ENCODE assay signal across 32 cellular contexts in genomic region chr14:63275611-63276010, GRCh38. TPM values are rescaled to one million over a fixed set of nuclear protein-coding genes. Genes with fewer than 3 reads are reported as not detected.
DNase-seq lines count a peak whose midpoint lies in the region; ATAC-seq, FAIRE-seq and TF ChIP-seq lines count a peak whose summit lies in the region.
"Had no signal": no experiment of that assay in that cellular context is flagged by ENCODE, and none has a peak within 500 bp of the region (broad histone marks: within the 10 kb centered on the region; RNA-seq: fewer than 3 reads in every experiment).

No MANE protein-coding gene starts in this region.

- no peaks in the 10 kb centered on the region for H3K79me1 ChIP-seq in H1 (ENCODE audit: low read depth, low read length)

- no peak for TF ChIP-seq EP300 in H1 (IDR thresholded peaks at IDR 0.05; ENCODE audit: borderline replicate concordance in 1 of 2, low read depth in 2 of 2, low read length in 2 of 2)

- H3K9me3 ChIP-seq in H1 (ENCODE audit: insufficient read depth in 2 of 2, low read depth in 1 of 2, low read length in 1 of 2) (no peaks in the 10 kb centered on the region), adrenal gland (replicated peaks in 1 of 3) (no peaks in the 10 kb centered on the region)
- H3K9me3 ChIP-seq: thoracic aorta, uterus had no signal

- POLR2A ChIA-PET in H1 (lab: Charles Lee; ENCODE audit: partially characterized antibody): no interaction called here

- FAIRE-seq in H1 (lab: Jason Lieb, UNC): no peak
- FAIRE-seq: bronchial epithelial cell, colon, H54, kidney had no signal

- H3K79me2 ChIP-seq in H1 (ENCODE audit: control insufficient read depth in 1 of 2, insufficient read depth in 2 of 2, low read length in 2 of 2): no peaks in the 10 kb centered on the region

- TF ChIP-seq POLR2A in H1 (IDR thresholded peaks at IDR 0.05; ENCODE audit: control extremely low read depth in 1 of 2, low read depth in 2 of 2, low read length in 2 of 2) (no peak), adrenal gland (IDR thresholded peaks at IDR 0.05) (no peak)

- no peaks in the 10 kb centered on the region for H4K20me1 ChIP-seq in H1 (replicated peaks in 1 of 2; ENCODE audit: control insufficient read depth in 1 of 2, insufficient read depth in 2 of 2, low read length in 2 of 2)

- H2BK15ac ChIP-seq in H1 (ENCODE audit: low read length): no peak overlapping the region

- no peak overlapping the region for H3K4me3 ChIP-seq in H1 (ENCODE audit: extremely low read depth in 1 of 4, insufficient read depth in 2 of 4, low read depth in 3 of 4, low read length in 4 of 4)
- no peak overlapping the region for H3K4me3 ChIP-seq in adrenal gland
- H3K4me3 ChIP-seq: thoracic aorta, uterus had no signal

- H2AK5ac ChIP-seq in H1 (ENCODE audit: low read depth, low read length): no peak overlapping the region

- H3K27ac ChIP-seq in H1 (ENCODE audit: low read depth, low read length) (no peak overlapping the region), adrenal gland (no peak overlapping the region)
- H3K27ac ChIP-seq: 22Rv1, thoracic aorta had no signal

- no peak overlapping the region for H3K4ac ChIP-seq in H1 (replicated peaks; ENCODE audit: insufficient read length, low read depth, low read length)

- H3K4me1 ChIP-seq in H1 (replicated peaks in 1 of 4; ENCODE audit: control insufficient read depth in 3 of 4, insufficient read depth in 4 of 4, low read length in 3 of 4) (no peaks in the 10 kb centered on the region), adrenal gland (replicated peaks in 1 of 2) (no peaks in the 10 kb centered on the region)
- H3K4me1 ChIP-seq: uterus had no signal

- no peaks in the 10 kb centered on the region for H3K27me3 ChIP-seq in H1 (replicated peaks in 1 of 4; ENCODE audit: control insufficient read depth in 3 of 4, extremely low read depth in 1 of 4, insufficient read depth in 3 of 4, low read length in 3 of 4)
- no peaks in the 10 kb centered on the region for H3K27me3 ChIP-seq in adrenal gland
- H3K27me3 ChIP-seq: uterus had no signal

- no peak overlapping the region for H3K56ac ChIP-seq in H1 (replicated peaks; ENCODE audit: insufficient read length, low read depth, low read length)

- H4K8ac ChIP-seq in H1 (ENCODE audit: extremely low read depth, insufficient read depth, low read length): no peak overlapping the region

- H4K5ac ChIP-seq in H1 (ENCODE audit: insufficient read length, low read depth, low read length): no peak overlapping the region

- H3K36me3 ChIP-seq in H1 (ENCODE audit: control insufficient read depth in 2 of 4, insufficient read depth in 4 of 4, low read length in 3 of 4) (no peaks in the 10 kb centered on the region), adrenal gland (replicated peaks in 1 of 2) (no peaks in the 10 kb centered on the region)
- H3K36me3 ChIP-seq: thoracic aorta, uterus had no signal

- H3K9ac ChIP-seq in H1 (replicated peaks in 1 of 4; ENCODE audit: extremely low read depth in 1 of 4, low read depth in 3 of 4, low read length in 3 of 4): no peak overlapping the region

- no peaks in the 10 kb centered on the region for H3K23me2 ChIP-seq in H1 (ENCODE audit: low read depth, low read length)

- CTCF ChIA-PET in H1 (lab: Charles Lee; ENCODE audit: partially characterized antibody): interaction anchor here (0.6 to 7.0 kb wide), 22 partner anchors 8 to 1113 kb away, joined by 3 to 70 read pairs (median 4); partner anchors contain the start of gene RHOJ

- H3K18ac ChIP-seq in H1 (ENCODE audit: extremely low read depth, low read length): no peak overlapping the region

- no peak overlapping the region for H3K14ac ChIP-seq in H1 (ENCODE audit: insufficient read length)

- H2AFZ ChIP-seq in H1 (ENCODE audit: low read length): 0 out of 2 replicates have a peak overlapping the region, but pooled peaks have one; percentile 24

- DNase-seq in DMS153 (lab: John Stamatoyannopoulos, UW) (peak; percentile 76), DMS153 treated with DMSO at 0.1 percent for 48 hours (lab: John Stamatoyannopoulos, UW; ENCODE audit: unreplicated experiment) (no peak), NCI-H187 treated with DMSO at 0.1 percent for 48 hours (lab: John Stamatoyannopoulos, UW) (peak; percentile 100), NCI-H510A (lab: John Stamatoyannopoulos, UW) (peak; percentile 23), H1 (ENCODE audit: low read depth in 1 of 2, low spot score in 2 of 2) (no peak), adrenal gland (no peak), GM20000 (ENCODE audit: low spot score) (no peak)
- DNase-seq: activated CD4-positive, alpha-beta T cell treated with anti-CD3 and anti-CD28 coated beads, Interleukin-2, amount 50 U/mL, for 4 hours; activated CD4-positive, CD25-positive, alpha-beta regulatory T cell; activated naive CD4-positive, alpha-beta T cell treated with anti-CD3 and anti-CD28 coated beads, Interleukin-2, amount 50 U/mL, for 16 hours; effector memory CD8-positive, alpha-beta T cell; erythroblast; head of caudate nucleus; IMR-90; kidney; midbrain; natural killer cell; NCI-H526; occipital lobe; stimulated activated naive CD8-positive, alpha-beta T cell treated with anti-CD3 and anti-CD28 coated beads, Interleukin-15, Interleukin-2, amounts not matched to agents 100 U/mL and 50 U/mL, for 24 hours; T-helper 1 cell; uterus had no signal

- no peak for ATAC-seq in HG03354 (IDR thresholded peaks at IDR 0.05; ENCODE audit: poor library complexity, severe bottlenecking, unreplicated experiment)
- ATAC-seq: effector memory CD8-positive, alpha-beta T cell; natural killer cell; stimulated activated naive CD8-positive, alpha-beta T cell treated with anti-CD3 and anti-CD28 coated beads, Interleukin-15, Interleukin-2, amounts not matched to agents 100 U/mL and 50 U/mL, for 24 hours had no signal

- no peak for TF ChIP-seq RAD21 in H1 (IDR thresholded peaks at IDR 0.05 in 1 of 2, conservative IDR thresholded peaks at IDR 0.05 in 1 of 2; ENCODE audit: low read depth in 2 of 2, low read length in 2 of 2)

- H4K91ac ChIP-seq in H1 (replicated peaks; ENCODE audit: insufficient read length, low read length): no peak overlapping the region

- H2BK5ac ChIP-seq in H1 (ENCODE audit: low read depth, low read length): no peak overlapping the region

- intact Hi-C loops in adrenal gland (cut with DNase I): loop anchor here (5.0 to 10.0 kb wide), 2 partner anchors 101 to 1113 kb away; no protein-coding TSS in a partner anchor

- no peak overlapping the region for H3K23ac ChIP-seq in H1 (ENCODE audit: insufficient read length)

- no peak overlapping the region for H2BK120ac ChIP-seq in H1 (replicated peaks; ENCODE audit: low read depth, low read length)

- H3K4me2 ChIP-seq in H1 (ENCODE audit: insufficient read depth in 1 of 2, low read depth in 2 of 2, low read length in 2 of 2): no peak overlapping the region

- no peak overlapping the region for H2BK12ac ChIP-seq in H1 (ENCODE audit: low read depth, low read length)

- no peak overlapping the region for H2BK20ac ChIP-seq in H1 (ENCODE audit: low read length)

- 76% methylated on average over 3 of the region's 3 CpGs; no CpG with 5 or more reads in 1 of the 2 experiments for WGBS in H1 (ENCODE audit: extremely low coverage in 1 of 2, insufficient coverage in 1 of 2, insufficient read length in 1 of 2, insufficient replicate concordance in 2 of 2, low coverage in 1 of 2, low lambda C conversion rate in 2 of 2, missing lambda C conversion rate in 1 of 2), 2 experiments
- 77 to 88% (median 83%) methylated on average over 3 of the region's 3 CpGs for WGBS in adrenal gland, 4 donors

- TF ChIP-seq CTCF in H1 (IDR thresholded peaks at IDR 0.05; ENCODE audit: control extremely low read depth in 1 of 3, insufficient read depth in 1 of 3, low read depth in 1 of 3, low read length in 3 of 3) (no peak), adrenal gland (IDR thresholded peaks at IDR 0.05) (no peak), GM20000 (IDR thresholded peaks at IDR 0.05; ENCODE audit: extremely low read depth, missing control alignments) (no peak)

TF ChIP-seq in H1, 55 proteins besides CTCF, POLR2A, EP300 and RAD21:
- TF ChIP-seq MAFK (IDR thresholded peaks at IDR 0.05; ENCODE audit: low read depth, low read length): no peak
- TF ChIP-seq TAF7 (optimal IDR thresholded peaks at IDR 0.05; ENCODE audit: borderline replicate concordance, low read depth, low read length): no peak
- no peak for TF ChIP-seq POLR2AphosphoS5 (IDR thresholded peaks at IDR 0.05; ENCODE audit: low read depth, low read length)
- TF ChIP-seq TBP (IDR thresholded peaks at IDR 0.05; ENCODE audit: low read depth, low read length): no peak
TF ChIP-seq in H1: peak in this region for 0.

RNA-seq across cellular contexts. Expression of gene GPHB5, which starts 43.1 kb away (rescaled TPM):
- not detected in 2 replicates for total RNA-seq in H1 (2021; fragmentation: NEBNext Ultra II Directional; extraction: Animal tissue kit (Norgen Biotek cat#: 25700))
- polyA plus RNA-seq in H1 (2011; rRNA removed): not detected in 2 replicates
- polyA plus RNA-seq in H1 (2011; cell fraction: cytosol; rRNA removed): not detected
- polyA plus RNA-seq in H1 (2011; cell fraction: nucleus; rRNA removed): not detected
- not detected in 4 replicates for polyA plus RNA-seq in H1 (2012, experiment 1 of 2)
- polyA plus RNA-seq in H1 (2012, experiment 2 of 2): not detected
- polyA plus RNA-seq in H1 (2013, experiment 1 of 2): not detected
- polyA plus RNA-seq in H1 (2013, experiment 2 of 2): not detected
- polyA minus RNA-seq in H1 (2011; rRNA and poly(A)+ RNA removed): not detected in 2 replicates
- polyA minus RNA-seq in H1 (2011; cell fraction: cytosol; rRNA and poly(A)+ RNA removed): not detected
- polyA minus RNA-seq in H1 (2011; cell fraction: nucleus; rRNA and poly(A)+ RNA removed): not detected
- not detected for total RNA-seq in adrenal gland
- polyA plus RNA-seq in adrenal gland: not detected
- total RNA-seq: bronchial epithelial cell, IMR-90, kidney, lower leg skin, natural killer cell, occipital lobe, pulmonary artery endothelial cell, RPMI7951, thoracic aorta, uterus had no signal
- polyA plus RNA-seq: CD14-positive monocyte, IMR-90 had no signal

Comparison
In these comparisons a context has a peak if more than half of its experiments do, and no peak if none do; other contexts are left out.
1. DNase-seq: peak in DMS153 (single experiment), NCI-H187 treated with DMSO at 0.1 percent for 48 hours (single experiment) and NCI-H510A (single experiment); none in DMS153 treated with DMSO at 0.1 percent for 48 hours (single experiment), H1 (0 of 2), adrenal gland (0 of 7) and GM20000 (single experiment).